Comparison of ENCODE assay signal across 8 cellular contexts in genomic region chr13:48532146-48532472, GRCh38. TPM values are rescaled to one million over a fixed set of nuclear protein-coding genes. Genes with fewer than 3 reads are reported as not detected.
A peak's percentile ranks its signal among the peaks of the same experiment; 100 is the strongest.
DNase-seq lines count a peak whose midpoint lies in the region; ATAC-seq and TF ChIP-seq lines count a peak whose summit lies in the region.

No MANE protein-coding gene starts in this region.

- H3K4me1 Mint-ChIP-seq in H9, result peaks cover 10 to 15% of the 10 kb centered on the region in 2 experiments
- H3K4me1 Mint-ChIP-seq in activated CD8-positive, alpha-beta T cell treated with anti-CD3 and anti-CD28 coated beads, Interleukin-2, amount 10 ng/mL, durations not matched to agents 7 days and 5 days (ENCODE audit: low read depth), result peaks cover 48% of the 10 kb centered on the region

- H3K9me3 ChIP-seq in BLaER1 treated with 17β-estradiol and CSF1 and Interleukin-3, amounts not matched to agents 10 nM and 100 nM (replicated peaks in 1 of 11), result peaks cover 7 to 25% (median 10%) of the 10 kb centered on the region in 11 experiments; a peak in 19 of 22 replicates
- no peaks in the 10 kb centered on the region for H3K9me3 ChIP-seq in H9 (ENCODE audit: control insufficient read depth, low read depth, low read length)
- H3K9me3 ChIP-seq in cardiac muscle cell (ENCODE audit: low read depth), result no peaks in the 10 kb centered on the region
- no peaks in the 10 kb centered on the region for H3K9me3 ChIP-seq in prostate gland

- no peak overlapping the region for H2BK5ac ChIP-seq in H9 (ENCODE audit: insufficient read length, low read length)

- H4K8ac ChIP-seq in H9 (replicated peaks; ENCODE audit: insufficient read length, low read depth, low read length), result no peak overlapping the region

- intact Hi-C loops in prostate gland (cut with DNase I), result loop anchor here (2.0 to 5.0 kb wide), 2 partner anchors 37 to 120 kb away; partner anchors contain the start of gene LPAR6

- no peaks in the 10 kb centered on the region for H4K20me1 ChIP-seq in BLaER1 treated with 17β-estradiol and CSF1 and Interleukin-3, amounts not matched to agents 10 nM and 100 nM
- H4K20me1 ChIP-seq in H9 (ENCODE audit: control insufficient read depth, insufficient read depth, insufficient read length), result no peaks in the 10 kb centered on the region

- H3K27me3 Mint-ChIP-seq in H9 (ENCODE audit: low read depth), result no peaks in the 10 kb centered on the region
- no peaks in the 10 kb centered on the region for H3K27me3 Mint-ChIP-seq in activated CD8-positive, alpha-beta T cell treated with anti-CD3 and anti-CD28 coated beads, Interleukin-2, amount 10 ng/mL, durations not matched to agents 7 days and 5 days (ENCODE audit: low read depth)

- H3K27ac Mint-ChIP-seq in H9, result peak overlapping the region; percentile 90 to 99 (median 98)
- peak overlapping the region; percentile 99 for H3K27ac Mint-ChIP-seq in activated CD8-positive, alpha-beta T cell treated with anti-CD3 and anti-CD28 coated beads, Interleukin-2, amount 10 ng/mL, durations not matched to agents 7 days and 5 days

- no peak overlapping the region for H3K56ac ChIP-seq in H9 (ENCODE audit: insufficient read length, low read depth, low read length)

- H3K4ac ChIP-seq in H9 (ENCODE audit: low read depth, low read length), result no peak overlapping the region

- H2BK20ac ChIP-seq in H9 (ENCODE audit: low read depth, low read length, poor library complexity, severe bottlenecking), result no peak overlapping the region

- H3K27ac ChIP-seq in BLaER1 treated with 17β-estradiol and CSF1 and Interleukin-3, amounts not matched to agents 10 nM and 100 nM, result peak overlapping the region; percentile 86 to 98 (median 94)
- no peak overlapping the region for H3K27ac ChIP-seq in H9 (ENCODE audit: insufficient read length, low read depth, low read length)
- H3K27ac ChIP-seq in cardiac muscle cell, result peak overlapping the region; percentile 93
- peak overlapping the region; percentile 97 to 98 for H3K27ac ChIP-seq in prostate gland

- WGBS in H9 (ENCODE audit: extremely low coverage, insufficient read length, low lambda C conversion rate), result no CpG with 5 or more reads among the region's 17 CpGs
- 4% methylated on average over 17 of the region's 17 CpGs for WGBS in prostate gland

- no peak overlapping the region for H3K23ac ChIP-seq in H9 (ENCODE audit: insufficient read length, low read depth, low read length)

- no peak overlapping the region for H4K91ac ChIP-seq in H9 (ENCODE audit: insufficient read length, low read depth, low read length)

- peak overlapping the region; percentile 79 to 98 (median 93) for H3K4me2 ChIP-seq in BLaER1 treated with 17β-estradiol and CSF1 and Interleukin-3, amounts not matched to agents 10 nM and 100 nM
- peak overlapping the region; percentile 53 for H3K4me2 ChIP-seq in H9 (ENCODE audit: insufficient read depth, insufficient read length, low read length)

- POLR2A ChIA-PET in activated CD8-positive, alpha-beta T cell treated with anti-CD3 and anti-CD28 coated beads, Interleukin-2, amount 10 ng/mL, durations not matched to agents 7 days and 5 days (lab: Charles Lee), result interaction anchor here (0.5 to 3.6 kb wide), 29 partner anchors 11 to 716 kb away, joined by 3 to 30 read pairs (median 5); partner anchors contain the start of genes CDADC1, CYSLTR2, LPAR6 and RB1

- H3K27me3 ChIP-seq in BLaER1 treated with 17β-estradiol and CSF1 and Interleukin-3, amounts not matched to agents 10 nM and 100 nM, result no peaks in the 10 kb centered on the region
- no peaks in the 10 kb centered on the region for H3K27me3 ChIP-seq in H9 (ENCODE audit: insufficient read depth, low read length)
- no peaks in the 10 kb centered on the region for H3K27me3 ChIP-seq in cardiac muscle cell
- no peaks in the 10 kb centered on the region for H3K27me3 ChIP-seq in prostate gland (replicated peaks; ENCODE audit: insufficient read depth)

- H3T11ph ChIP-seq in H9 (ENCODE audit: low read length), result no peak overlapping the region

- H3K4me3 Mint-ChIP-seq in H9, result peak overlapping the region; percentile 92 to 93
- peak overlapping the region; percentile 92 for H3K4me3 Mint-ChIP-seq in activated CD8-positive, alpha-beta T cell treated with anti-CD3 and anti-CD28 coated beads, Interleukin-2, amount 10 ng/mL, durations not matched to agents 7 days and 5 days

- peak overlapping the region; percentile 86 to 97 (median 92) for H3K9ac ChIP-seq in BLaER1 treated with 17β-estradiol and CSF1 and Interleukin-3, amounts not matched to agents 10 nM and 100 nM
- H3K9ac ChIP-seq in H9 (ENCODE audit: extremely low read depth, insufficient read length, low read length), result peak overlapping the region; percentile 75

- H3K9me3 Mint-ChIP-seq in H9, result no peaks in the 10 kb centered on the region
- H3K9me3 Mint-ChIP-seq in activated CD8-positive, alpha-beta T cell treated with anti-CD3 and anti-CD28 coated beads, Interleukin-2, amount 10 ng/mL, durations not matched to agents 7 days and 5 days (ENCODE audit: insufficient read depth), result peaks cover 5% of the 10 kb centered on the region

- no peaks in the 10 kb centered on the region for H3K36me3 Mint-ChIP-seq in H9 (ENCODE audit: insufficient read depth in 1 of 3, low read depth in 3 of 3)
- H3K36me3 Mint-ChIP-seq in activated CD8-positive, alpha-beta T cell treated with anti-CD3 and anti-CD28 coated beads, Interleukin-2, amount 10 ng/mL, durations not matched to agents 7 days and 5 days (ENCODE audit: low read depth), result peaks cover 53% of the 10 kb centered on the region

- peak overlapping the region; percentile 72 for H3K18ac ChIP-seq in H9 (ENCODE audit: insufficient read length, low read depth, low read length)

- H2BK15ac ChIP-seq in H9 (ENCODE audit: low read depth, low read length), result no peak overlapping the region

- no peak overlapping the region for H2AFZ ChIP-seq in H9 (ENCODE audit: low read length)

- H3K4me3 ChIP-seq in BLaER1 treated with 17β-estradiol and CSF1 and Interleukin-3, amounts not matched to agents 10 nM and 100 nM, result peak overlapping the region; percentile 64 to 80 (median 72)
- peak overlapping the region; percentile 38 for H3K4me3 ChIP-seq in cardiac muscle cell
- peak overlapping the region; percentile 50 to 67 for H3K4me3 ChIP-seq in prostate gland

- H2BK120ac ChIP-seq in H9 (ENCODE audit: low read depth, low read length, poor library complexity, severe bottlenecking), result no peak overlapping the region

- peaks cover 5% of the 10 kb centered on the region for H3K23me2 ChIP-seq in H9 (ENCODE audit: insufficient read length, low read depth, low read length, poor library complexity, severe bottlenecking)

- no peaks in the 10 kb centered on the region; the same call in 1 of the 2 replicates for H3K79me2 ChIP-seq in H9 (ENCODE audit: insufficient read depth, low read length)

- CTCF ChIA-PET in activated CD8-positive, alpha-beta T cell treated with anti-CD3 and anti-CD28 coated beads, Interleukin-2, amount 10 ng/mL, durations not matched to agents 7 days and 5 days (lab: Charles Lee), result interaction anchor here (0.7 to 3.9 kb wide), 7 partner anchors 27 to 198 kb away, joined by 3 to 11 read pairs (median 7); no protein-coding TSS in a partner anchor

- no peak overlapping the region for H2AK5ac ChIP-seq in H9 (ENCODE audit: insufficient read length, low read length)

- peak; percentile 10 for ATAC-seq in activated CD8-positive, alpha-beta T cell treated with anti-CD3 and anti-CD28 coated beads, Interleukin-2, amount 10 ng/mL, durations not matched to agents 7 days and 5 days

- H3K36me3 ChIP-seq in BLaER1 treated with 17β-estradiol and CSF1 and Interleukin-3, amounts not matched to agents 10 nM and 100 nM, result peaks cover 0 to 6% (median 0%) of the 10 kb centered on the region in 11 experiments; a peak in 3 of 22 replicates
- H3K36me3 ChIP-seq in cardiac muscle cell (no peaks in the 10 kb centered on the region), prostate gland (no peaks in the 10 kb centered on the region)

- TF ChIP-seq CTCF in H9 (conservative IDR thresholded peaks at IDR 0.05) (no peak), cardiac muscle cell (IDR thresholded peaks at IDR 0.05; ENCODE audit: low read depth, low read length) (no peak), prostate gland (IDR thresholded peaks at IDR 0.05) (no peak)

- no peak overlapping the region for H2BK12ac ChIP-seq in H9 (ENCODE audit: insufficient read length, low read depth, low read length)

- DNase-seq in H9, result no peak
- DNase-seq in activated CD8-positive, alpha-beta T cell treated with anti-CD3 and anti-CD28 coated beads, Interleukin-2, amount 10 ng/mL, durations not matched to agents 7 days and 5 days, result no peak
- peak in 1 of 2 donors; percentile 67 for DNase-seq in cardiac muscle cell (ENCODE audit: low read depth in 1 of 2, low spot score in 1 of 2)
- DNase-seq in prostate gland (ENCODE audit: low spot score), result no peak
- no peak for DNase-seq in NCI-H345 (lab: John Stamatoyannopoulos, UW)
- no peak for DNase-seq in activated CD4-positive, alpha-beta T cell treated with anti-CD3 and anti-CD28 coated beads for 48 hours
- DNase-seq in AG08395 (ENCODE audit: low spot score), result no peak

- no peaks in the 10 kb centered on the region for H3K79me1 ChIP-seq in H9 (ENCODE audit: insufficient read depth, low read depth, low read length, poor library complexity, severe bottlenecking)

- H3K4me1 ChIP-seq in BLaER1 treated with 17β-estradiol and CSF1 and Interleukin-3, amounts not matched to agents 10 nM and 100 nM, result peaks cover 50 to 85% (median 71%) of the 10 kb centered on the region in 10 experiments
- H3K4me1 ChIP-seq in H9 (ENCODE audit: insufficient read depth, low read length), result no peaks in the 10 kb centered on the region; the same call in 1 of the 2 replicates
- peaks cover 4% of the 10 kb centered on the region for H3K4me1 ChIP-seq in cardiac muscle cell (ENCODE audit: low read depth)
- no peaks in the 10 kb centered on the region for H3K4me1 ChIP-seq in prostate gland (replicated peaks)

- TF ChIP-seq POLR2A in prostate gland (IDR thresholded peaks at IDR 0.05), result no peak

- peak overlapping the region; percentile 93 for H3K14ac ChIP-seq in H9 (ENCODE audit: insufficient read depth, low read length)

- no peak overlapping the region for H4K5ac ChIP-seq in H9 (ENCODE audit: insufficient read length, low read depth, low read length)

RNA-seq across cellular contexts. Expression of gene RCBTB2, which starts 0.8 kb away (rescaled TPM):
- total RNA-seq in H9 (2021) (11.5 and 11.7 TPM in 2 replicates), cardiac muscle cell (10.0 and 10.3 TPM in 2 replicates), prostate gland (10 to 100 TPM; 11.6 to 26.2 TPM)
- 10 to 100 TPM; 31.0 to 31.5 TPM for total RNA-seq in activated CD8-positive, alpha-beta T cell treated with anti-CD3 and anti-CD28 coated beads, Interleukin-2, amount 10 ng/mL, durations not matched to agents 7 days and 5 days
- polyA plus RNA-seq in cardiac muscle cell, result 13.2 and 15.4 TPM in 2 replicates
